ENCODE assay signal across 9 cellular contexts in the genomic region with DNA sequence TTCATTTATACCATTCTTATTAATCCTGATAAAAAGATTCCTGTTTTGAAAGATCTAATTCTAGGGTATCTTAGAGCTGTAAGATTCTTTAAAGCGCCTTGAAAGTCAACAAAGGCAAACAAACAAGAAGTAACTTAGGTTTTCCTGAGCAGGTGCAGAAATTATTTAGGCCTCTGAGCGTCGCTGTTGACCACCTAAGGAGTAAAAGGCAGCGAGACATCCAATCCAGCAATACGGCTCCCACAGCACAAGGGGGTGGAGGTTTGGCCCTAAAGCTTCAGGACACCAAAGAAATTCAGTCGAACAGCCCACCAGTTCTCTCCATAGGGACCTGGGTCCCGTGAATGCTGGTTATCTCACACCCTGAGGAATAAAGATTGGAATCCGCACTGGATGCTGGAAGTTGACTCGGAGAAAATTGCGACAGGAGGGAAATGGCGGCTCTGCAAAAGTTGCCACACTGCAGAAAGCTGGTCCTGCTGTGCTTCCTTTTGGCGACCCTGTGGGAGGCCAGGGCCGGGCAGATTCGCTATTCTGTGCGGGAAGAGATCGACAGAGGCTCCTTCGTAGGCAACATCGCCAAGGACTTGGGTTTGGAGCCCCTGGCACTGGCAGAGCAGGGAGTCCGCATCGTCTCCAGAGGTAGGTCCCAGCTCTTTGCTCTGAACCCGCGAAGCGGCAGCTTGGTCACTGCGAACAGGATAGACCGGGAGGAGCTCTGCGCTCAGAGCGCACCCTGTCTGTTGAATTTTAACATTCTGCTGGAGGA. TPM values are rescaled to one million over a fixed set of nuclear protein-coding genes. Genes with fewer than 3 reads are reported as not detected.
DNase-seq lines count a peak whose midpoint lies in the region; ATAC-seq and TF ChIP-seq lines count a peak whose summit lies in the region.
"Had no signal": no experiment of that assay in that cellular context is flagged by ENCODE, and none has a peak within 500 bp of the region (broad histone marks: within the 10 kb centered on the region; RNA-seq: fewer than 3 reads in every experiment).

A gene (plus strand): TSS at position 223 of the 769 bp plus-strand sequence.

- H3K9me3 ChIP-seq in osteoblast (ENCODE audit: low read depth, low read length): peaks cover 2% of the 10 kb centered on the region

- no peaks in the 10 kb centered on the region for H3K4me1 Mint-ChIP-seq in effector memory CD8-positive, alpha-beta T cell (ENCODE audit: low read depth in 2 of 2)

- H3K27me3 Mint-ChIP-seq in effector memory CD8-positive, alpha-beta T cell: peaks cover 74 to 99% of the 10 kb centered on the region in 2 donors

- ATAC-seq in effector memory CD8-positive, alpha-beta T cell (replicated peaks): no peak
- ATAC-seq in HG02798 (IDR thresholded peaks at IDR 0.05; ENCODE audit: poor library complexity, unreplicated experiment) (no peak), HG02678 (IDR thresholded peaks at IDR 0.05; ENCODE audit: unreplicated experiment) (no peak)

- no peak within 1 kb of the TSS for H3K27ac Mint-ChIP-seq in effector memory CD8-positive, alpha-beta T cell

- H3K27me3 ChIP-seq in osteoblast (ENCODE audit: insufficient read depth, low read length): peaks cover 22% of the 10 kb centered on the region

- peaks cover 14 to 15% of the 10 kb centered on the region in 2 donors for H3K9me3 Mint-ChIP-seq in effector memory CD8-positive, alpha-beta T cell

- H3K79me2 ChIP-seq in osteoblast (ENCODE audit: insufficient read depth, low read length): no peaks in the 10 kb centered on the region

- no peak within 1 kb of the TSS for H3K27ac ChIP-seq in osteoblast (ENCODE audit: low read depth, low read length)
- H3K27ac ChIP-seq: skin epidermis had no signal

- no peaks in the 10 kb centered on the region for H4K20me1 ChIP-seq in osteoblast (ENCODE audit: insufficient read depth, low read length)

- H3K4me3 ChIP-seq in LNCaP clone FGC (ENCODE audit: low read depth, low read length) (peak within 1 kb of the TSS; percentile 38), epithelial cell of esophagus (ENCODE audit: low read length) (peak within 1 kb of the TSS; percentile 38), osteoblast (ENCODE audit: insufficient read depth, low read length) (peak within 1 kb of the TSS; percentile 73)

- DNase-seq in EL (peak; percentile 60), LNCaP clone FGC (ENCODE audit: low read depth) (no peak), epithelial cell of esophagus (ENCODE audit: low read depth) (peak; percentile 44), osteoblast (ENCODE audit: insufficient read length, low spot score, missing footprints) (peak; percentile 82), cortex of kidney (lab: John Stamatoyannopoulos, UW) (no peak)
- DNase-seq in effector memory CD8-positive, alpha-beta T cell: no peak

- H2AFZ ChIP-seq in osteoblast (ENCODE audit: low read length): peak within 1 kb of the TSS; percentile 94

- no peaks in the 10 kb centered on the region for H3K36me3 Mint-ChIP-seq in effector memory CD8-positive, alpha-beta T cell (ENCODE audit: insufficient read depth)

- H3K36me3 ChIP-seq in osteoblast (ENCODE audit: insufficient read depth, low read length): no peaks in the 10 kb centered on the region

- H3K4me1 ChIP-seq in osteoblast (ENCODE audit: insufficient read depth, low read length): no peaks in the 10 kb centered on the region

- H3K4me3 Mint-ChIP-seq in effector memory CD8-positive, alpha-beta T cell: no peak within 1 kb of the TSS

- peak within 1 kb of the TSS; percentile 85 for H3K4me2 ChIP-seq in osteoblast (ENCODE audit: insufficient read depth, low read length)

- TF ChIP-seq CTCF in LNCaP clone FGC (IDR thresholded peaks at IDR 0.05; ENCODE audit: control insufficient read depth, extremely low read depth, insufficient read depth) (peak; percentile 38; the same call in 1 of the 2 replicates), epithelial cell of esophagus (IDR thresholded peaks at IDR 0.05; ENCODE audit: insufficient read depth, low read depth, low read length, missing control alignments) (peak; percentile 48), osteoblast (IDR thresholded peaks at IDR 0.05; ENCODE audit: extremely low read depth, low read depth, low read length) (peak; percentile 71)

RNA-seq across cellular contexts. Expression of the gene that starts here (rescaled TPM):
- total RNA-seq in osteoblast: 2.7 and 2.9 TPM in 2 replicates

Comparison
In these comparisons a context has a peak if more than half of its experiments do, and no peak if none do; other contexts are left out.
1. DNase-seq: peak in EL (single experiment), epithelial cell of esophagus (single experiment) and osteoblast (single experiment); none in LNCaP clone FGC (single experiment), effector memory CD8-positive, alpha-beta T cell (0 of 3) and cortex of kidney (single experiment).
2. Peak in every context shown above with its lines, with median percentiles within 50 percentile points of each other: H3K4me3 ChIP-seq and CTCF ChIP-seq.